In genomic region chr19:34999498-35000337, GRCh38 we compare ENCODE assay signal across 8 cellular contexts. TPM values are rescaled to one million over a fixed set of nuclear protein-coding genes. Genes with fewer than 3 reads are reported as not detected.
A peak's percentile ranks its signal among the peaks of the same experiment; 100 is the strongest.
DNase-seq lines count a peak whose midpoint lies in the region; ATAC-seq and TF ChIP-seq lines count a peak whose summit lies in the region.

Gene GRAMD1A (plus strand): TSS chr19:35000323. CDS start chr19:35000479, 156 bp downstream.

- peak within 1 kb of the TSS; percentile 92 for H3K9ac ChIP-seq in NT2/D1 (ENCODE audit: insufficient read length, low read depth)

- peaks cover 22% of the 10 kb centered on the region for H3K36me3 ChIP-seq in NT2/D1 (ENCODE audit: insufficient read depth, insufficient read length, low read length)
- no peaks in the 10 kb centered on the region for H3K36me3 ChIP-seq in mucosa of descending colon (ENCODE audit: low read depth)

- H3K27me3 ChIP-seq in HL-60 (ENCODE audit: insufficient read depth, poor library complexity, severe bottlenecking) (no peaks in the 10 kb centered on the region), NT2/D1 (ENCODE audit: insufficient read depth, insufficient read length) (no peaks in the 10 kb centered on the region)

- TF ChIP-seq CTCF in AG09309 (IDR thresholded peaks at IDR 0.05; ENCODE audit: control insufficient read depth, insufficient read depth, low read depth, low read length, missing control alignments) (no peak), HL-60 (IDR thresholded peaks at IDR 0.05; ENCODE audit: insufficient read depth, low read length) (no peak), epithelial cell of esophagus (IDR thresholded peaks at IDR 0.05; ENCODE audit: insufficient read depth, low read depth, low read length, missing control alignments) (no peak), mucosa of descending colon (IDR thresholded peaks at IDR 0.05) (no peak)

- intact Hi-C loops in mucosa of descending colon (cut with DNase I, micrococcal nuclease): no loop called here

- H3K27ac ChIP-seq in HL-60 (replicated peaks): peak within 1 kb of the TSS; percentile 86

- DNase-seq in AG09309 (ENCODE audit: low read depth) (no peak), HL-60 (ENCODE audit: low read depth in 1 of 2, low spot score in 1 of 2) (peak; percentile 61 to 78), NT2/D1 (ENCODE audit: low read depth, low spot score) (peak; percentile 69), activated T-cell treated with anti-CD3 and anti-CD28 coated beads for 24 hours (ENCODE audit: low read depth) (peak; percentile 72), epithelial cell of esophagus (ENCODE audit: low read depth) (peak; percentile 83), mucosa of descending colon (peak; percentile 80 to 94 (median 87))
- DNase-seq in stimulated activated CD8-positive, alpha-beta memory T cell treated with anti-CD3 and anti-CD28 coated beads, Interleukin-4, amount 100 ng/mL, for 4 hours (ENCODE audit: low read depth in 2 of 2, low spot score in 1 of 2): peak; percentile 40 to 41

- H3K4me1 ChIP-seq in NT2/D1 (ENCODE audit: insufficient read depth, insufficient read length) (peaks cover 2% of the 10 kb centered on the region), mucosa of descending colon (ENCODE audit: low read depth) (peaks cover 48% of the 10 kb centered on the region)

- ATAC-seq in GM19035 (IDR thresholded peaks at IDR 0.05; ENCODE audit: unreplicated experiment) (peak; percentile 48), mucosa of descending colon (peak; percentile 78)

- H3K4me3 ChIP-seq in AG09309 (ENCODE audit: control insufficient read depth, low read depth, low read length) (peak within 1 kb of the TSS; percentile 64), HL-60 (replicated peaks; ENCODE audit: insufficient read depth, low read length) (peak within 1 kb of the TSS; percentile 88), NT2/D1 (ENCODE audit: insufficient read length, low read depth) (peak within 1 kb of the TSS; percentile 70), epithelial cell of esophagus (ENCODE audit: low read length) (peak within 1 kb of the TSS; percentile 56), mucosa of descending colon (peak within 1 kb of the TSS; percentile 59)

- H3K9me3 ChIP-seq in NT2/D1 (ENCODE audit: insufficient read depth, low read length) (peaks cover 5% of the 10 kb centered on the region; the same call in 1 of the 2 replicates), mucosa of descending colon (no peaks in the 10 kb centered on the region)

RNA-seq across cellular contexts. Expression of gene GRAMD1A, which starts in this region (rescaled TPM):
- 10 to 100 TPM; 32.5 to 53.1 (median 33.8) TPM for total RNA-seq in mucosa of descending colon
